27 cellular contexts compared by ENCODE assay signal in genomic region chr12:56282030-56282429, GRCh38. TPM values are rescaled to one million over a fixed set of nuclear protein-coding genes. Genes with fewer than 3 reads are reported as not detected.
DNase-seq lines count a peak whose midpoint lies in the region; ATAC-seq and TF ChIP-seq lines count a peak whose summit lies in the region.
"Had no signal": no experiment of that assay in that cellular context is flagged by ENCODE, and none has a peak within 500 bp of the region (broad histone marks: within the 10 kb centered on the region; RNA-seq: fewer than 3 reads in every experiment).

No MANE protein-coding gene starts in this region.

- H3K9me3 ChIP-seq in upper lobe of right lung (no peaks in the 10 kb centered on the region), Peyer's patch (no peaks in the 10 kb centered on the region)
- H3K9me3 ChIP-seq: BE2C had no signal

- H3K36me3 Mint-ChIP-seq in activated CD4-positive, alpha-beta memory T cell treated with anti-CD3 and anti-CD28 coated beads for 36 hours: peaks cover 38% of the 10 kb centered on the region
- H3K36me3 Mint-ChIP-seq in activated CD4-positive, alpha-beta memory T cell treated with anti-CD3 and anti-CD28 coated beads, Interleukin-2, amount 10 ng/mL, durations not matched to agents 7 days and 5 days (ENCODE audit: low read depth): peaks cover 57% of the 10 kb centered on the region
- peaks cover 27% of the 10 kb centered on the region for H3K36me3 Mint-ChIP-seq in activated naive CD8-positive, alpha-beta T cell treated with anti-CD3 and anti-CD28 coated beads, Interleukin-2, amount 10 ng/mL, durations not matched to agents 7 days and 5 days
- peaks cover 52% of the 10 kb centered on the region for H3K36me3 Mint-ChIP-seq in activated naive CD8-positive, alpha-beta T cell treated with anti-CD3 and anti-CD28 coated beads, Interleukin-2, amount 50 U/mL, for 24 hours (ENCODE audit: low read depth)
- H3K36me3 Mint-ChIP-seq in nephron progenitor cell (ENCODE audit: low read depth): peaks cover 78% of the 10 kb centered on the region

- POLR2A ChIA-PET in activated CD4-positive, alpha-beta memory T cell treated with anti-CD3 and anti-CD28 coated beads for 36 hours (lab: Charles Lee): no interaction called here
- POLR2A ChIA-PET in activated CD4-positive, alpha-beta memory T cell treated with anti-CD3 and anti-CD28 coated beads, Interleukin-2, amount 10 ng/mL, durations not matched to agents 7 days and 5 days (lab: Charles Lee): interaction anchor here (1.5 kb wide), 1 partner anchor 15 kb away, joined by 3 read pairs; the partner anchor contains the start of gene COQ10A
- POLR2A ChIA-PET in activated naive CD8-positive, alpha-beta T cell treated with anti-CD3 and anti-CD28 coated beads, Interleukin-2, amount 10 ng/mL, durations not matched to agents 7 days and 5 days (lab: Charles Lee): interaction anchor here (1.0 kb wide), 1 partner anchor 92 kb away, joined by 3 read pairs; the partner anchor contains the start of gene SMARCC2

- H3K4me3 Mint-ChIP-seq in activated CD4-positive, alpha-beta memory T cell treated with anti-CD3 and anti-CD28 coated beads for 36 hours: no peak overlapping the region
- H3K4me3 Mint-ChIP-seq in activated CD4-positive, alpha-beta memory T cell treated with anti-CD3 and anti-CD28 coated beads, Interleukin-2, amount 10 ng/mL, durations not matched to agents 7 days and 5 days: no peak overlapping the region
- no peak overlapping the region for H3K4me3 Mint-ChIP-seq in activated naive CD8-positive, alpha-beta T cell treated with anti-CD3 and anti-CD28 coated beads, Interleukin-2, amount 10 ng/mL, durations not matched to agents 7 days and 5 days
- H3K4me3 Mint-ChIP-seq in activated naive CD8-positive, alpha-beta T cell treated with anti-CD3 and anti-CD28 coated beads, Interleukin-2, amount 50 U/mL, for 24 hours: no peak overlapping the region
- no peak overlapping the region for H3K4me3 Mint-ChIP-seq in nephron progenitor cell
- H3K4me3 Mint-ChIP-seq: CD14-positive monocyte had no signal

- H3K36me3 ChIP-seq in upper lobe of right lung (peaks cover 86% of the 10 kb centered on the region), Peyer's patch (peaks cover 0 to 96% (median 0%) of the 10 kb centered on the region in 3 donors)

- CTCF ChIA-PET in activated CD4-positive, alpha-beta memory T cell treated with anti-CD3 and anti-CD28 coated beads for 36 hours (lab: Charles Lee): interaction anchor here (0.9 kb wide), 1 partner anchor 92 kb away, joined by 3 read pairs; the partner anchor contains the start of gene SMARCC2
- CTCF ChIA-PET in activated CD4-positive, alpha-beta memory T cell treated with anti-CD3 and anti-CD28 coated beads, Interleukin-2, amount 10 ng/mL, durations not matched to agents 7 days and 5 days (lab: Charles Lee): no interaction called here

- H3K4me1 ChIP-seq in upper lobe of right lung: peaks cover 7% of the 10 kb centered on the region
- H3K4me1 ChIP-seq in Peyer's patch: no peaks in the 10 kb centered on the region
- H3K4me1 ChIP-seq: BE2C had no signal

- H3K9me3 Mint-ChIP-seq in activated CD4-positive, alpha-beta memory T cell treated with anti-CD3 and anti-CD28 coated beads for 36 hours: no peaks in the 10 kb centered on the region
- H3K9me3 Mint-ChIP-seq in activated CD4-positive, alpha-beta memory T cell treated with anti-CD3 and anti-CD28 coated beads, Interleukin-2, amount 10 ng/mL, durations not matched to agents 7 days and 5 days: no peaks in the 10 kb centered on the region
- no peaks in the 10 kb centered on the region for H3K9me3 Mint-ChIP-seq in activated naive CD8-positive, alpha-beta T cell treated with anti-CD3 and anti-CD28 coated beads, Interleukin-2, amount 10 ng/mL, durations not matched to agents 7 days and 5 days
- no peaks in the 10 kb centered on the region for H3K9me3 Mint-ChIP-seq in activated naive CD8-positive, alpha-beta T cell treated with anti-CD3 and anti-CD28 coated beads, Interleukin-2, amount 50 U/mL, for 24 hours
- H3K9me3 Mint-ChIP-seq in nephron progenitor cell: no peaks in the 10 kb centered on the region
- H3K9me3 Mint-ChIP-seq: IgD-negative memory B cell had no signal

- intact Hi-C loops in activated CD4-positive, alpha-beta memory T cell treated with anti-CD3 and anti-CD28 coated beads for 36 hours (cut with micrococcal nuclease): no loop called here
- intact Hi-C loops in upper lobe of right lung (cut with DNase I): no loop called here

- no peak for DNase-seq in activated CD4-positive, alpha-beta memory T cell treated with anti-CD3 and anti-CD28 coated beads for 36 hours
- no peak for DNase-seq in activated CD4-positive, alpha-beta memory T cell treated with anti-CD3 and anti-CD28 coated beads, Interleukin-2, amount 10 ng/mL, durations not matched to agents 7 days and 5 days
- DNase-seq in activated naive CD8-positive, alpha-beta T cell treated with anti-CD3 and anti-CD28 coated beads, Interleukin-2, amount 10 ng/mL, durations not matched to agents 7 days and 5 days: no peak
- DNase-seq in activated naive CD8-positive, alpha-beta T cell treated with anti-CD3 and anti-CD28 coated beads, Interleukin-2, amount 50 U/mL, for 24 hours: no peak
- DNase-seq in nephron progenitor cell: no peak
- DNase-seq in upper lobe of right lung: peak; percentile 7
- DNase-seq in Peyer's patch: no peak
- no peak for DNase-seq in occipital lobe (lab: John Stamatoyannopoulos, UW)
- DNase-seq: 8988T, ACHN, BE2C, Calu3, DMS79 treated with DMSO at 0.1 percent for 48 hours, GF-D8, NCI-H1092, NCI-H1417 treated with DMSO at 0.1 percent for 48 hours, NCI-H1694 treated with DMSO at 0.1 percent for 48 hours, NCI-H2081, NCI-H2227 treated with DMSO at 0.1 percent for 48 hours, NCI-H526 treated with DMSO at 0.1 percent for 48 hours, PC-9, Right ventricle myocardium superior, RPMI8226 had no signal

- TF ChIP-seq CTCF in nephron progenitor cell (IDR thresholded peaks at IDR 0.05) (no peak), upper lobe of right lung (IDR thresholded peaks at IDR 0.05) (no peak), Peyer's patch (IDR thresholded peaks at IDR 0.05) (no peak)

- peak overlapping the region; percentile 33 for H3K27ac Mint-ChIP-seq in activated CD4-positive, alpha-beta memory T cell treated with anti-CD3 and anti-CD28 coated beads for 36 hours
- no peak overlapping the region for H3K27ac Mint-ChIP-seq in activated CD4-positive, alpha-beta memory T cell treated with anti-CD3 and anti-CD28 coated beads, Interleukin-2, amount 10 ng/mL, durations not matched to agents 7 days and 5 days
- peak overlapping the region; percentile 36 for H3K27ac Mint-ChIP-seq in activated naive CD8-positive, alpha-beta T cell treated with anti-CD3 and anti-CD28 coated beads, Interleukin-2, amount 10 ng/mL, durations not matched to agents 7 days and 5 days
- no peak overlapping the region for H3K27ac Mint-ChIP-seq in activated naive CD8-positive, alpha-beta T cell treated with anti-CD3 and anti-CD28 coated beads, Interleukin-2, amount 50 U/mL, for 24 hours
- peak overlapping the region; percentile 89 for H3K27ac Mint-ChIP-seq in nephron progenitor cell

- H3K4me1 Mint-ChIP-seq in activated CD4-positive, alpha-beta memory T cell treated with anti-CD3 and anti-CD28 coated beads for 36 hours (ENCODE audit: low read depth): no peaks in the 10 kb centered on the region
- peaks cover 4% of the 10 kb centered on the region for H3K4me1 Mint-ChIP-seq in activated CD4-positive, alpha-beta memory T cell treated with anti-CD3 and anti-CD28 coated beads, Interleukin-2, amount 10 ng/mL, durations not matched to agents 7 days and 5 days
- peaks cover 3% of the 10 kb centered on the region for H3K4me1 Mint-ChIP-seq in activated naive CD8-positive, alpha-beta T cell treated with anti-CD3 and anti-CD28 coated beads, Interleukin-2, amount 10 ng/mL, durations not matched to agents 7 days and 5 days
- no peaks in the 10 kb centered on the region for H3K4me1 Mint-ChIP-seq in activated naive CD8-positive, alpha-beta T cell treated with anti-CD3 and anti-CD28 coated beads, Interleukin-2, amount 50 U/mL, for 24 hours
- H3K4me1 Mint-ChIP-seq in nephron progenitor cell: no peaks in the 10 kb centered on the region

- H3K4me3 ChIP-seq in upper lobe of right lung (no peak overlapping the region), Peyer's patch (no peak overlapping the region)
- H3K4me3 ChIP-seq: PC-9 had no signal

- no peak for ATAC-seq in activated naive CD8-positive, alpha-beta T cell treated with anti-CD3 and anti-CD28 coated beads, Interleukin-2, amount 10 ng/mL, durations not matched to agents 7 days and 5 days (ENCODE audit: low read depth)
- ATAC-seq in activated naive CD8-positive, alpha-beta T cell treated with anti-CD3 and anti-CD28 coated beads, Interleukin-2, amount 50 U/mL, for 24 hours: no peak
- no peak for ATAC-seq in upper lobe of right lung

- H3K27ac ChIP-seq in upper lobe of right lung (no peak overlapping the region), Peyer's patch (no peak overlapping the region)
- H3K27ac ChIP-seq: HL-60, KMS-11, PC-9 had no signal

- H3K27me3 ChIP-seq in upper lobe of right lung: no peaks in the 10 kb centered on the region
- no peaks in the 10 kb centered on the region for H3K27me3 ChIP-seq in Peyer's patch
- H3K27me3 ChIP-seq: BE2C had no signal

- no peaks in the 10 kb centered on the region for H3K27me3 Mint-ChIP-seq in activated CD4-positive, alpha-beta memory T cell treated with anti-CD3 and anti-CD28 coated beads for 36 hours
- H3K27me3 Mint-ChIP-seq in activated CD4-positive, alpha-beta memory T cell treated with anti-CD3 and anti-CD28 coated beads, Interleukin-2, amount 10 ng/mL, durations not matched to agents 7 days and 5 days: no peaks in the 10 kb centered on the region
- no peaks in the 10 kb centered on the region for H3K27me3 Mint-ChIP-seq in activated naive CD8-positive, alpha-beta T cell treated with anti-CD3 and anti-CD28 coated beads, Interleukin-2, amount 10 ng/mL, durations not matched to agents 7 days and 5 days
- H3K27me3 Mint-ChIP-seq in activated naive CD8-positive, alpha-beta T cell treated with anti-CD3 and anti-CD28 coated beads, Interleukin-2, amount 50 U/mL, for 24 hours: no peaks in the 10 kb centered on the region
- H3K27me3 Mint-ChIP-seq in nephron progenitor cell (ENCODE audit: low read depth, poor library complexity): no peaks in the 10 kb centered on the region
- H3K27me3 Mint-ChIP-seq: IgD-negative memory B cell had no signal

- TF ChIP-seq POLR2A in Peyer's patch (IDR thresholded peaks at IDR 0.05): no peak

RNA-seq across cellular contexts. Expression of gene COQ10A, which starts 15.3 kb away (rescaled TPM):
- total RNA-seq in activated CD4-positive, alpha-beta memory T cell treated with anti-CD3 and anti-CD28 coated beads for 36 hours: 1 to 10 TPM; 6.3 to 7.0 TPM
- total RNA-seq in activated CD4-positive, alpha-beta memory T cell treated with anti-CD3 and anti-CD28 coated beads, Interleukin-2, amount 10 ng/mL, durations not matched to agents 7 days and 5 days: 10 to 100 TPM; 12.8 to 16.7 TPM
- total RNA-seq in activated naive CD8-positive, alpha-beta T cell treated with anti-CD3 and anti-CD28 coated beads, Interleukin-2, amount 10 ng/mL, durations not matched to agents 7 days and 5 days: 10 to 100 TPM; 23.3 to 26.0 TPM
- total RNA-seq in upper lobe of right lung (12.0 TPM), Peyer's patch (10 to 100 TPM in 2 of 4 donors, 1 to 10 TPM in 2; 9.1 to 14.8 (median 11.8) TPM), occipital lobe (12.9 TPM)

RNA-seq across cellular contexts. Expression of gene CS, which starts 18.1 kb away (rescaled TPM):
- 100 to 1,000 TPM; 304 to 309 TPM for total RNA-seq in activated CD4-positive, alpha-beta memory T cell treated with anti-CD3 and anti-CD28 coated beads for 36 hours
- 100 to 1,000 TPM; 188 to 193 TPM for total RNA-seq in activated CD4-positive, alpha-beta memory T cell treated with anti-CD3 and anti-CD28 coated beads, Interleukin-2, amount 10 ng/mL, durations not matched to agents 7 days and 5 days
- 100 to 1,000 TPM; 165 to 176 TPM for total RNA-seq in activated naive CD8-positive, alpha-beta T cell treated with anti-CD3 and anti-CD28 coated beads, Interleukin-2, amount 10 ng/mL, durations not matched to agents 7 days and 5 days
- total RNA-seq in upper lobe of right lung (159 TPM), Peyer's patch (100 to 1,000 TPM; 184 to 228 (median 203) TPM), occipital lobe (90.9 TPM)

RNA-seq across cellular contexts. Expression of gene ANKRD52, which starts 23.8 kb away (rescaled TPM):
- 10 to 100 TPM; 34.1 to 37.0 TPM for total RNA-seq in activated CD4-positive, alpha-beta memory T cell treated with anti-CD3 and anti-CD28 coated beads for 36 hours
- total RNA-seq in activated CD4-positive, alpha-beta memory T cell treated with anti-CD3 and anti-CD28 coated beads, Interleukin-2, amount 10 ng/mL, durations not matched to agents 7 days and 5 days: 10 to 100 TPM; 46.4 to 50.1 TPM
- 10 to 100 TPM; 45.3 to 49.4 TPM for total RNA-seq in activated naive CD8-positive, alpha-beta T cell treated with anti-CD3 and anti-CD28 coated beads, Interleukin-2, amount 10 ng/mL, durations not matched to agents 7 days and 5 days
- total RNA-seq in upper lobe of right lung (28.0 TPM), Peyer's patch (10 to 100 TPM; 30.5 to 48.7 (median 36.6) TPM), occipital lobe (9.2 TPM)

RNA-seq across cellular contexts. Expression of gene CNPY2, which starts 33.8 kb away (rescaled TPM):
- total RNA-seq in activated CD4-positive, alpha-beta memory T cell treated with anti-CD3 and anti-CD28 coated beads for 36 hours: 10 to 100 TPM; 74.7 to 91.6 TPM
- 10 to 100 TPM; 95.0 to 99.3 TPM for total RNA-seq in activated CD4-positive, alpha-beta memory T cell treated with anti-CD3 and anti-CD28 coated beads, Interleukin-2, amount 10 ng/mL, durations not matched to agents 7 days and 5 days
- 10 to 100 TPM; 85.6 to 89.0 TPM for total RNA-seq in activated naive CD8-positive, alpha-beta T cell treated with anti-CD3 and anti-CD28 coated beads, Interleukin-2, amount 10 ng/mL, durations not matched to agents 7 days and 5 days
- total RNA-seq in upper lobe of right lung (101 TPM), Peyer's patch (100 to 1,000 TPM in 2 of 4 donors, 10 to 100 TPM in 2; 72.5 to 131 (median 91.0) TPM), occipital lobe (40.4 TPM)

RNA-seq across cellular contexts. Expression of gene PAN2, which starts 51.8 kb away (rescaled TPM):
- 10 to 100 TPM; 49.0 to 51.2 TPM for total RNA-seq in activated CD4-positive, alpha-beta memory T cell treated with anti-CD3 and anti-CD28 coated beads for 36 hours
- total RNA-seq in activated CD4-positive, alpha-beta memory T cell treated with anti-CD3 and anti-CD28 coated beads, Interleukin-2, amount 10 ng/mL, durations not matched to agents 7 days and 5 days: 10 to 100 TPM; 61.3 to 64.2 TPM
- total RNA-seq in activated naive CD8-positive, alpha-beta T cell treated with anti-CD3 and anti-CD28 coated beads, Interleukin-2, amount 10 ng/mL, durations not matched to agents 7 days and 5 days: 100 to 1,000 TPM; 106 to 115 TPM
- 84.4 TPM for total RNA-seq in upper lobe of right lung
- 100 to 1,000 TPM in 2 of 4 donors, 10 to 100 TPM in 2; 82.5 to 114 (median 95.4) TPM for total RNA-seq in Peyer's patch
- total RNA-seq in occipital lobe: 29.9 TPM

Comparison
In these comparisons a context has a peak if more than half of its experiments do, and no peak if none do; other contexts are left out.
1. H3K27ac Mint-ChIP-seq: peak in activated CD4-positive, alpha-beta memory T cell treated with anti-CD3 and anti-CD28 coated beads for 36 hours (single experiment), activated naive CD8-positive, alpha-beta T cell treated with anti-CD3 and anti-CD28 coated beads, Interleukin-2, amount 10 ng/mL, durations not matched to agents 7 days and 5 days (single experiment) and nephron progenitor cell (single experiment); none in activated CD4-positive, alpha-beta memory T cell treated with anti-CD3 and anti-CD28 coated beads, Interleukin-2, amount 10 ng/mL, durations not matched to agents 7 days and 5 days (single experiment) and activated naive CD8-positive, alpha-beta T cell treated with anti-CD3 and anti-CD28 coated beads, Interleukin-2, amount 50 U/mL, for 24 hours (single experiment).